Comparison of ENCODE assay signal across 17 cellular contexts in the genomic region with DNA sequence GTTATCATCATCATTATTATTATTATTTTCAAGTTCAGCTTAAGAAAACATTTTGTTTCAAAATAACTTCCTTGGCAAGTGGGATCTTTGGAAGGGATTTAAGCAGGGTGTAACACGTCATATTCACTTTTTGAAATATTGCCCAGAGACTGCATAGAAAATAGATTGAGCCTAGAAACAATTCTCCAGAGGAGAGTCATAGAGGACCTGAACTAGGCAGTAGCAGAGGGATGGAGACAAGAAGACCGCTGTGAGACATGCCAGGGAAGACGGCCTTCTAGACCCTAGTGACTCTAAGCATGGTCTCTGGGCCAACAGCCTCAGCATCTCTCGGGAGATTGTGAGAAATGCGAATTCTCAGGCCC.
"Had no signal": no experiment of that assay in that cellular context is flagged by ENCODE, and none has a peak within 500 bp of the region (broad histone marks: within the 10 kb centered on the region; RNA-seq: fewer than 3 reads in every experiment).

No MANE protein-coding gene starts in this region.

- DNase-seq: activated CD4-positive, alpha-beta T cell treated with anti-CD3 and anti-CD28 coated beads, Interleukin-2, amount 10 ng/mL, durations not matched to agents 24 days and 14 days; activated CD8-positive, alpha-beta T cell treated with anti-CD3 and anti-CD28 coated beads for 36 hours; activated naive CD4-positive, alpha-beta T cell treated with Interleukin-2 at 50 U/mL for 16 hours; activated naive CD8-positive, alpha-beta T cell treated with anti-CD3 and anti-CD28 coated beads, Interleukin-2, amount 10 ng/mL, durations not matched to agents 7 days and 5 days; activated T-cell treated with anti-CD3 and anti-CD28 coated beads, Interleukin-2, amount 50 U/mL, for 1 hour; effector CD8-positive, alpha-beta T cell; foreskin keratinocyte; glutamatergic neuron; hypothalamus; islet precursor cell; lower lobe of right lung; nephron progenitor cell; nucleus accumbens; retina; T1000 had no signal

- H3K27me3 ChIP-seq: foreskin keratinocyte had no signal

- H3K27me3 Mint-ChIP-seq: activated CD4-positive, alpha-beta T cell treated with anti-CD3 and anti-CD28 coated beads, Interleukin-2, amount 10 ng/mL, durations not matched to agents 24 days and 14 days; activated naive CD8-positive, alpha-beta T cell treated with anti-CD3 and anti-CD28 coated beads, Interleukin-2, amount 10 ng/mL, durations not matched to agents 7 days and 5 days had no signal

- H3K4me3 Mint-ChIP-seq: activated CD4-positive, alpha-beta T cell treated with anti-CD3 and anti-CD28 coated beads, Interleukin-2, amount 10 ng/mL, durations not matched to agents 24 days and 14 days; activated CD8-positive, alpha-beta T cell treated with anti-CD3 and anti-CD28 coated beads for 36 hours; activated naive CD8-positive, alpha-beta T cell treated with anti-CD3 and anti-CD28 coated beads, Interleukin-2, amount 10 ng/mL, durations not matched to agents 7 days and 5 days; activated T-helper 17 cell treated with anti-CD3 and anti-CD28 coated beads, Interleukin-2, amount 50 U/mL, for 72 hours; nephron progenitor cell had no signal

- H3K36me3 Mint-ChIP-seq: activated naive CD8-positive, alpha-beta T cell treated with anti-CD3 and anti-CD28 coated beads, Interleukin-2, amount 10 ng/mL, durations not matched to agents 7 days and 5 days had no signal

- H3K4me1 Mint-ChIP-seq: activated CD4-positive, alpha-beta T cell treated with anti-CD3 and anti-CD28 coated beads, Interleukin-2, amount 10 ng/mL, durations not matched to agents 24 days and 14 days; activated naive CD8-positive, alpha-beta T cell treated with anti-CD3 and anti-CD28 coated beads, Interleukin-2, amount 10 ng/mL, durations not matched to agents 7 days and 5 days; activated T-helper 17 cell treated with anti-CD3 and anti-CD28 coated beads, Interleukin-2, amount 50 U/mL, for 72 hours had no signal

- H3K9me3 ChIP-seq: lower lobe of right lung had no signal

- H3K9me3 Mint-ChIP-seq: activated CD4-positive, alpha-beta T cell treated with anti-CD3 and anti-CD28 coated beads, Interleukin-2, amount 10 ng/mL, durations not matched to agents 24 days and 14 days had no signal

- H3K36me3 ChIP-seq: esophagus muscularis mucosa, lower lobe of right lung had no signal

- H3K4me1 ChIP-seq: esophagus muscularis mucosa had no signal

- H3K27ac Mint-ChIP-seq: activated CD4-positive, alpha-beta T cell treated with anti-CD3 and anti-CD28 coated beads, Interleukin-2, amount 10 ng/mL, durations not matched to agents 24 days and 14 days; activated CD8-positive, alpha-beta T cell treated with anti-CD3 and anti-CD28 coated beads for 36 hours; activated naive CD8-positive, alpha-beta T cell treated with anti-CD3 and anti-CD28 coated beads, Interleukin-2, amount 10 ng/mL, durations not matched to agents 7 days and 5 days; activated T-helper 17 cell treated with anti-CD3 and anti-CD28 coated beads, Interleukin-2, amount 50 U/mL, for 72 hours; nephron progenitor cell had no signal

- H3K27ac ChIP-seq: esophagus muscularis mucosa, foreskin keratinocyte, lower lobe of right lung had no signal

- ATAC-seq: activated CD8-positive, alpha-beta T cell treated with anti-CD3 and anti-CD28 coated beads for 36 hours; activated T-helper 17 cell treated with anti-CD3 and anti-CD28 coated beads, Interleukin-2, amount 50 U/mL, for 72 hours; foreskin keratinocyte; lower lobe of right lung had no signal

- H3K4me3 ChIP-seq: esophagus muscularis mucosa, lower lobe of right lung had no signal
